ENCODE assay signal across 23 cellular contexts in genomic region chr7:113487925-113488731, GRCh38.
"Had no signal": no experiment of that assay in that cellular context is flagged by ENCODE, and none has a peak within 500 bp of the region (broad histone marks: within the 10 kb centered on the region; RNA-seq: fewer than 3 reads in every experiment).

No MANE protein-coding gene starts in this region.

- H3K4me1 ChIP-seq: esophagus squamous epithelium, parathyroid adenoma, prostate gland, right atrium auricular region, stomach, thyroid gland had no signal

- DNase-seq: dermis blood vessel endothelial cell; effector memory CD4-positive, alpha-beta T cell; erythroblast; esophagus squamous epithelium; foreskin melanocyte; head of caudate nucleus; left ventricle myocardium superior; natural killer cell; stimulated activated CD4-positive, alpha-beta T cell treated with anti-CD3 and anti-CD28 coated beads, Interleukin-2, amount 100 ng/mL, for 24 hours; stimulated activated CD4-positive, alpha-beta T cell treated with anti-CD3 and anti-CD28 coated beads, Interleukin-4, amount 100 ng/mL, for 24 hours; stimulated activated naive B cell treated with anti-CD40 and anti-IgM and Interleukin-4, amounts not matched to agents 10 μg/mL and 1 μg/mL and 100 μg/mL, for 72 hours; stomach; thyroid gland; trophoblast cell had no signal

- H3K27ac Mint-ChIP-seq: memory B cell; natural killer cell; stimulated activated naive B cell treated with anti-CD40 and anti-IgM and Interleukin-4, amounts not matched to agents 10 μg/mL and 1 μg/mL and 100 μg/mL, for 72 hours had no signal

- H3K9me3 ChIP-seq: neutrophil, prostate gland, right atrium auricular region, thyroid gland had no signal

- H3K4me3 Mint-ChIP-seq: memory B cell; natural killer cell; stimulated activated naive B cell treated with anti-CD40 and anti-IgM and Interleukin-4, amounts not matched to agents 10 μg/mL and 1 μg/mL and 100 μg/mL, for 72 hours had no signal

- H3K4me1 Mint-ChIP-seq: memory B cell; natural killer cell; stimulated activated naive B cell treated with anti-CD40 and anti-IgM and Interleukin-4, amounts not matched to agents 10 μg/mL and 1 μg/mL and 100 μg/mL, for 72 hours had no signal

- H3K27me3 Mint-ChIP-seq: memory B cell; stimulated activated naive B cell treated with anti-CD40 and anti-IgM and Interleukin-4, amounts not matched to agents 10 μg/mL and 1 μg/mL and 100 μg/mL, for 72 hours had no signal

- ATAC-seq: left ventricle myocardium superior; natural killer cell; sciatic nerve; stimulated activated naive B cell treated with anti-CD40 and anti-IgM and Interleukin-4, amounts not matched to agents 10 μg/mL and 1 μg/mL and 100 μg/mL, for 72 hours had no signal

- H3K27ac ChIP-seq: coronary artery, esophagus squamous epithelium, neutrophil, parathyroid adenoma, prostate gland, right atrium auricular region, stomach, thyroid gland had no signal

- H3K4me3 ChIP-seq: coronary artery, esophagus squamous epithelium, lung, prostate gland, right atrium auricular region, smooth muscle cell, stomach, thyroid gland had no signal

- H3K36me3 Mint-ChIP-seq: memory B cell; stimulated activated naive B cell treated with anti-CD40 and anti-IgM and Interleukin-4, amounts not matched to agents 10 μg/mL and 1 μg/mL and 100 μg/mL, for 72 hours had no signal

- H3K36me3 ChIP-seq: esophagus squamous epithelium, neutrophil, prostate gland, stomach, thyroid gland had no signal
